In genomic region chr2:12488365-12488972, GRCh38 we compare ENCODE assay signal across 9 cellular contexts.
A peak's percentile ranks its signal among the peaks of the same experiment; 100 is the strongest.
DNase-seq lines count a peak whose midpoint lies in the region; ATAC-seq and TF ChIP-seq lines count a peak whose summit lies in the region.
"Had no signal": no experiment of that assay in that cellular context is flagged by ENCODE, and none has a peak within 500 bp of the region (broad histone marks: within the 10 kb centered on the region; RNA-seq: fewer than 3 reads in every experiment).

No MANE protein-coding gene starts in this region.

- ATAC-seq in central memory CD8-positive, alpha-beta T cell (replicated peaks; ENCODE audit: extremely low read depth, poor library complexity, severe bottlenecking): peak; percentile 97
- ATAC-seq in stimulated activated naive B cell treated with anti-CD40 and anti-IgM and Interleukin-4, amounts not matched to agents 10 μg/mL and 1 μg/mL and 100 μg/mL, for 72 hours (replicated peaks): peak; percentile 41 to 50
- ATAC-seq in GM18505 (IDR thresholded peaks at IDR 0.05; ENCODE audit: unreplicated experiment) (no peak), GM19328 (IDR thresholded peaks at IDR 0.05; ENCODE audit: unreplicated experiment) (no peak)

- H3K9me3 Mint-ChIP-seq in activated CD4-positive, alpha-beta T cell treated with anti-CD3 and anti-CD28 coated beads, Interleukin-2, amount 10 ng/mL, durations not matched to agents 24 days and 14 days: peaks cover 8% of the 10 kb centered on the region
- H3K9me3 Mint-ChIP-seq in central memory CD8-positive, alpha-beta T cell: no peaks in the 10 kb centered on the region
- peaks cover 0 to 1% of the 10 kb centered on the region in 2 donors for H3K9me3 Mint-ChIP-seq in stimulated activated naive B cell treated with anti-CD40 and anti-IgM and Interleukin-4, amounts not matched to agents 10 μg/mL and 1 μg/mL and 100 μg/mL, for 72 hours

- H3K36me3 Mint-ChIP-seq in activated CD4-positive, alpha-beta T cell treated with anti-CD3 and anti-CD28 coated beads, Interleukin-2, amount 10 ng/mL, durations not matched to agents 24 days and 14 days (ENCODE audit: low read depth): peaks cover 2% of the 10 kb centered on the region
- peaks cover 4% of the 10 kb centered on the region for H3K36me3 Mint-ChIP-seq in central memory CD8-positive, alpha-beta T cell (ENCODE audit: insufficient read depth)
- no peaks in the 10 kb centered on the region for H3K36me3 Mint-ChIP-seq in stimulated activated naive B cell treated with anti-CD40 and anti-IgM and Interleukin-4, amounts not matched to agents 10 μg/mL and 1 μg/mL and 100 μg/mL, for 72 hours

- H3K4me1 Mint-ChIP-seq in activated CD4-positive, alpha-beta T cell treated with anti-CD3 and anti-CD28 coated beads, Interleukin-2, amount 10 ng/mL, durations not matched to agents 24 days and 14 days: peaks cover 55% of the 10 kb centered on the region
- peaks cover 61% of the 10 kb centered on the region for H3K4me1 Mint-ChIP-seq in central memory CD8-positive, alpha-beta T cell
- peaks cover 32 to 45% of the 10 kb centered on the region in 2 donors for H3K4me1 Mint-ChIP-seq in stimulated activated naive B cell treated with anti-CD40 and anti-IgM and Interleukin-4, amounts not matched to agents 10 μg/mL and 1 μg/mL and 100 μg/mL, for 72 hours

- H3K27me3 Mint-ChIP-seq in activated CD4-positive, alpha-beta T cell treated with anti-CD3 and anti-CD28 coated beads, Interleukin-2, amount 10 ng/mL, durations not matched to agents 24 days and 14 days: no peaks in the 10 kb centered on the region
- H3K27me3 Mint-ChIP-seq in central memory CD8-positive, alpha-beta T cell: no peaks in the 10 kb centered on the region
- no peaks in the 10 kb centered on the region for H3K27me3 Mint-ChIP-seq in stimulated activated naive B cell treated with anti-CD40 and anti-IgM and Interleukin-4, amounts not matched to agents 10 μg/mL and 1 μg/mL and 100 μg/mL, for 72 hours

- H3K27ac Mint-ChIP-seq in activated CD4-positive, alpha-beta T cell treated with anti-CD3 and anti-CD28 coated beads, Interleukin-2, amount 10 ng/mL, durations not matched to agents 24 days and 14 days: peak overlapping the region; percentile 78
- H3K27ac Mint-ChIP-seq in central memory CD8-positive, alpha-beta T cell (ENCODE audit: low read depth): peak overlapping the region; percentile 89
- H3K27ac Mint-ChIP-seq in stimulated activated naive B cell treated with anti-CD40 and anti-IgM and Interleukin-4, amounts not matched to agents 10 μg/mL and 1 μg/mL and 100 μg/mL, for 72 hours: peak overlapping the region; percentile 42

- intact Hi-C loops in activated CD4-positive, alpha-beta T cell treated with anti-CD3 and anti-CD28 coated beads, Interleukin-2, amount 10 ng/mL, durations not matched to agents 24 days and 14 days (cut with micrococcal nuclease): no loop called here

- TF ChIP-seq POLR2A in GM18505 (IDR thresholded peaks at IDR 0.05; ENCODE audit: borderline replicate concordance, extremely low read depth, insufficient read depth, insufficient read length): no peak

- peak overlapping the region; percentile 77 for H3K4me3 Mint-ChIP-seq in activated CD4-positive, alpha-beta T cell treated with anti-CD3 and anti-CD28 coated beads, Interleukin-2, amount 10 ng/mL, durations not matched to agents 24 days and 14 days
- peak overlapping the region; percentile 73 for H3K4me3 Mint-ChIP-seq in central memory CD8-positive, alpha-beta T cell
- peak overlapping the region in 1 of 2 donors; percentile 52 for H3K4me3 Mint-ChIP-seq in stimulated activated naive B cell treated with anti-CD40 and anti-IgM and Interleukin-4, amounts not matched to agents 10 μg/mL and 1 μg/mL and 100 μg/mL, for 72 hours

- peak; percentile 5 for DNase-seq in NOMO-1 treated with DMSO at 0.1 percent for 48 hours (lab: John Stamatoyannopoulos, UW; ENCODE audit: unreplicated experiment)
- no peak for DNase-seq in NOMO-1 treated with dmso at 0.1 percent for 144 hours (lab: John Stamatoyannopoulos, UW; ENCODE audit: unreplicated experiment)
- peak; percentile 85 for DNase-seq in activated CD4-positive, alpha-beta T cell treated with anti-CD3 and anti-CD28 coated beads, Interleukin-2, amount 10 ng/mL, durations not matched to agents 24 days and 14 days
- DNase-seq in central memory CD8-positive, alpha-beta T cell (ENCODE audit: low spot score in 2 of 2): peak in 1 of 2 donors; percentile 27
- no peak for DNase-seq in stimulated activated naive B cell treated with anti-CD40 and anti-IgM and Interleukin-4, amounts not matched to agents 10 μg/mL and 1 μg/mL and 100 μg/mL, for 72 hours
- no peak for DNase-seq in NCI-H2171 treated with DMSO at 0.1 percent for 48 hours (lab: John Stamatoyannopoulos, UW)
- DNase-seq: amniotic stem cell had no signal

Comparison
In these comparisons a context has a peak if more than half of its experiments do, and no peak if none do; other contexts are left out.
1. DNase-seq: peak in NOMO-1 treated with DMSO at 0.1 percent for 48 hours (single experiment) and activated CD4-positive, alpha-beta T cell treated with anti-CD3 and anti-CD28 coated beads, Interleukin-2, amount 10 ng/mL, durations not matched to agents 24 days and 14 days (single experiment); none in NOMO-1 treated with dmso at 0.1 percent for 144 hours (single experiment), stimulated activated naive B cell treated with anti-CD40 and anti-IgM and Interleukin-4, amounts not matched to agents 10 μg/mL and 1 μg/mL and 100 μg/mL, for 72 hours (single experiment) and NCI-H2171 treated with DMSO at 0.1 percent for 48 hours (single experiment).
2. ATAC-seq: peak in central memory CD8-positive, alpha-beta T cell (single experiment) and stimulated activated naive B cell treated with anti-CD40 and anti-IgM and Interleukin-4, amounts not matched to agents 10 μg/mL and 1 μg/mL and 100 μg/mL, for 72 hours (2 of 2); none in GM18505 (single experiment) and GM19328 (single experiment).
3. Peak in every context shown above with its lines, with median percentiles within 50 percentile points of each other: H3K27ac Mint-ChIP-seq.